18 cellular contexts compared by ENCODE assay signal in genomic region chr9:123115146-123115913, GRCh38.
DNase-seq lines count a peak whose midpoint lies in the region; ATAC-seq, FAIRE-seq and TF ChIP-seq lines count a peak whose summit lies in the region.
"Had no signal": no experiment of that assay in that cellular context is flagged by ENCODE, and none has a peak within 500 bp of the region (broad histone marks: within the 10 kb centered on the region; RNA-seq: fewer than 3 reads in every experiment).

No MANE protein-coding gene starts in this region.

- DNase-seq in activated naive CD8-positive, alpha-beta T cell treated with anti-CD3 and anti-CD28 coated beads, Interleukin-2, amount 50 U/mL, for 24 hours = no peak
- DNase-seq in CD4-positive, CD25-positive, alpha-beta regulatory T cell = no peak
- no peak for DNase-seq in GM12878 (ENCODE audit: low read depth, low spot score)
- DNase-seq in activated CD8-positive, alpha-beta memory T cell treated with anti-CD3 and anti-CD28 coated beads, Interleukin-2, amount 50 U/mL, for 4 hours = no peak
- DNase-seq: EL, GOT3, HFFc6, Karpas-422, MM.1S, NCI-H1092 treated with DMSO at 0.1 percent for 48 hours, NCI-H1694 treated with DMSO at 0.1 percent for 48 hours, NCI-H2107, NCI-H524 had no signal

- no peaks in the 10 kb centered on the region for H3K9me3 Mint-ChIP-seq in activated naive CD8-positive, alpha-beta T cell (ENCODE audit: low read depth)
- H3K9me3 Mint-ChIP-seq in activated naive CD8-positive, alpha-beta T cell treated with anti-CD3 and anti-CD28 coated beads, Interleukin-2, amount 50 U/mL, for 24 hours = no peaks in the 10 kb centered on the region
- H3K9me3 Mint-ChIP-seq in CD4-positive, CD25-positive, alpha-beta regulatory T cell = no peaks in the 10 kb centered on the region
- H3K9me3 Mint-ChIP-seq in stimulated activated memory B cell treated with anti-CD40 and anti-IgM and Interleukin-4, amounts not matched to agents 10 μg/mL and 1 μg/mL and 100 μg/mL, for 72 hours = no peaks in the 10 kb centered on the region
- H3K9me3 Mint-ChIP-seq: HFFc6 had no signal

- TF ChIP-seq EP300 in GM12878 (IDR thresholded peaks at IDR 0.05; ENCODE audit: borderline replicate concordance in 1 of 2, control insufficient read depth in 1 of 2, low read depth in 2 of 2, low read length in 2 of 2) = no peak

- H3K9me3 ChIP-seq in CD4-positive, CD25-positive, alpha-beta regulatory T cell (ENCODE audit: control insufficient read depth in 2 of 2, low read length in 2 of 2) = no peaks in the 10 kb centered on the region
- no peaks in the 10 kb centered on the region for H3K9me3 ChIP-seq in GM12878 (replicated peaks; ENCODE audit: control insufficient read depth, insufficient read depth, low read length)

- no peak for FAIRE-seq in GM12878 (lab: Jason Lieb, UNC)
- FAIRE-seq: A204.1 had no signal

- RAD21 ChIA-PET in GM12878 (lab: Charles Lee; ENCODE audit: unreplicated experiment) = interaction anchor here (1.2 kb wide), 1 partner anchor 235 kb away, joined by 5 read pairs; no protein-coding TSS in a partner anchor

- H3K4me1 Mint-ChIP-seq in activated naive CD8-positive, alpha-beta T cell (ENCODE audit: low read depth) = peaks cover 18% of the 10 kb centered on the region
- peaks cover 5% of the 10 kb centered on the region for H3K4me1 Mint-ChIP-seq in activated naive CD8-positive, alpha-beta T cell treated with anti-CD3 and anti-CD28 coated beads, Interleukin-2, amount 50 U/mL, for 24 hours
- peaks cover 0 to 22% (median 6%) of the 10 kb centered on the region in 4 donors for H3K4me1 Mint-ChIP-seq in CD4-positive, CD25-positive, alpha-beta regulatory T cell
- peaks cover 20% of the 10 kb centered on the region for H3K4me1 Mint-ChIP-seq in stimulated activated memory B cell treated with anti-CD40 and anti-IgM and Interleukin-4, amounts not matched to agents 10 μg/mL and 1 μg/mL and 100 μg/mL, for 72 hours

- CTCF ChIA-PET in GM12878 (lab: Yijun Ruan, JAX) = interaction anchor here (1.0 kb wide), 1 partner anchor 234 kb away, joined by 4 read pairs; no protein-coding TSS in a partner anchor

- H3K4me3 Mint-ChIP-seq in activated naive CD8-positive, alpha-beta T cell = no peak overlapping the region
- no peak overlapping the region for H3K4me3 Mint-ChIP-seq in activated naive CD8-positive, alpha-beta T cell treated with anti-CD3 and anti-CD28 coated beads, Interleukin-2, amount 50 U/mL, for 24 hours
- no peak overlapping the region for H3K4me3 Mint-ChIP-seq in CD4-positive, CD25-positive, alpha-beta regulatory T cell
- no peak overlapping the region for H3K4me3 Mint-ChIP-seq in stimulated activated memory B cell treated with anti-CD40 and anti-IgM and Interleukin-4, amounts not matched to agents 10 μg/mL and 1 μg/mL and 100 μg/mL, for 72 hours
- H3K4me3 Mint-ChIP-seq: HFFc6 had no signal

- no peak overlapping the region for H3K4me3 ChIP-seq in CD4-positive, CD25-positive, alpha-beta regulatory T cell (ENCODE audit: low read depth, low read length)
- H3K4me3 ChIP-seq in GM12878 = no peak overlapping the region

- BruUV-seq in GM12878 (replicated peaks; lab: Mats Ljungman, UMichigan) = no TSS peak

- H3K27ac ChIP-seq in CD4-positive, CD25-positive, alpha-beta regulatory T cell (ENCODE audit: insufficient read depth, low read length, poor library complexity, severe bottlenecking) = no peak overlapping the region
- H3K27ac ChIP-seq in GM12878 (ENCODE audit: control insufficient read depth, insufficient read depth) = no peak overlapping the region

- intact Hi-C loops in GM12878 (cut with micrococcal nuclease; ENCODE audit: unreplicated experiment) = no loop called here

- no peak for TF ChIP-seq RAD21 in GM12878 (IDR thresholded peaks at IDR 0.05; ENCODE audit: insufficient read depth, low read depth, low read length)

- no peaks in the 10 kb centered on the region for H3K27me3 Mint-ChIP-seq in activated naive CD8-positive, alpha-beta T cell
- H3K27me3 Mint-ChIP-seq in activated naive CD8-positive, alpha-beta T cell treated with anti-CD3 and anti-CD28 coated beads, Interleukin-2, amount 50 U/mL, for 24 hours = no peaks in the 10 kb centered on the region
- no peaks in the 10 kb centered on the region for H3K27me3 Mint-ChIP-seq in CD4-positive, CD25-positive, alpha-beta regulatory T cell
- H3K27me3 Mint-ChIP-seq in stimulated activated memory B cell treated with anti-CD40 and anti-IgM and Interleukin-4, amounts not matched to agents 10 μg/mL and 1 μg/mL and 100 μg/mL, for 72 hours = no peaks in the 10 kb centered on the region

- H3K27ac Mint-ChIP-seq in activated naive CD8-positive, alpha-beta T cell = peak overlapping the region; percentile 5
- no peak overlapping the region for H3K27ac Mint-ChIP-seq in activated naive CD8-positive, alpha-beta T cell treated with anti-CD3 and anti-CD28 coated beads, Interleukin-2, amount 50 U/mL, for 24 hours
- peak overlapping the region in 2 of 3 donors; percentile 54 to 70 for H3K27ac Mint-ChIP-seq in CD4-positive, CD25-positive, alpha-beta regulatory T cell
- H3K27ac Mint-ChIP-seq in stimulated activated memory B cell treated with anti-CD40 and anti-IgM and Interleukin-4, amounts not matched to agents 10 μg/mL and 1 μg/mL and 100 μg/mL, for 72 hours = peak overlapping the region; percentile 68
- H3K27ac Mint-ChIP-seq: HFFc6 had no signal

- H3K9ac ChIP-seq in GM12878 (ENCODE audit: control insufficient read depth, insufficient read depth, low read length) = no peak overlapping the region

- no peak overlapping the region for H2AFZ ChIP-seq in GM12878 (ENCODE audit: control insufficient read depth, low read depth, low read length)

- in situ Hi-C loops in GM12878 (cut with MboI) = no loop called here

- no peaks in the 10 kb centered on the region for H3K79me2 ChIP-seq in GM12878 (ENCODE audit: control insufficient read depth, insufficient read depth, low read length)

- ATAC-seq in activated naive CD8-positive, alpha-beta T cell treated with anti-CD3 and anti-CD28 coated beads, Interleukin-2, amount 50 U/mL, for 24 hours = no peak
- ATAC-seq in CD4-positive, CD25-positive, alpha-beta regulatory T cell (ENCODE audit: low read depth in 2 of 2) = no peak
- ATAC-seq in GM12878 (no peak), HG02678 (IDR thresholded peaks at IDR 0.05; ENCODE audit: unreplicated experiment) (no peak), HG03097 (IDR thresholded peaks at IDR 0.05; ENCODE audit: low FRiP score, unreplicated experiment) (no peak)
- ATAC-seq in stimulated activated memory B cell treated with anti-CD40 and anti-IgM and Interleukin-4, amounts not matched to agents 10 μg/mL and 1 μg/mL and 100 μg/mL, for 72 hours = no peak

- no peak for TF ChIP-seq CTCF in GM12878 (IDR thresholded peaks at IDR 0.05 in 2 of 3, conservative IDR thresholded peaks at IDR 0.05 in 1 of 3; ENCODE audit: control insufficient read depth in 2 of 3, extremely low read depth in 1 of 3, insufficient read depth in 1 of 3, low read depth in 3 of 3, low read length in 3 of 3)

- POLR2A ChIA-PET in GM12878 (lab: Charles Lee) = no interaction called here

- no peak overlapping the region for H3K4me2 ChIP-seq in GM12878 (ENCODE audit: control insufficient read depth, insufficient read depth)

- SMC1A ChIA-PET in GM12878 (lab: Charles Lee; ENCODE audit: uncharacterized antibody, unreplicated experiment) = no interaction called here

- H3K4me1 ChIP-seq in CD4-positive, CD25-positive, alpha-beta regulatory T cell (ENCODE audit: control insufficient read depth, insufficient read depth, low read length, poor library complexity, severe bottlenecking) = peaks cover 9% of the 10 kb centered on the region
- no peaks in the 10 kb centered on the region for H3K4me1 ChIP-seq in GM12878 (ENCODE audit: control insufficient read depth, insufficient read depth, low read length)

- no peaks in the 10 kb centered on the region for H4K20me1 ChIP-seq in GM12878 (ENCODE audit: control insufficient read depth, insufficient read depth)

- no peaks in the 10 kb centered on the region for H3K27me3 ChIP-seq in CD4-positive, CD25-positive, alpha-beta regulatory T cell (ENCODE audit: control insufficient read depth, insufficient read depth, low read length)
- H3K27me3 ChIP-seq in GM12878 (replicated peaks in 1 of 2; ENCODE audit: control insufficient read depth in 2 of 2, insufficient read depth in 2 of 2, low read length in 1 of 2) = no peaks in the 10 kb centered on the region

- H3K36me3 Mint-ChIP-seq in activated naive CD8-positive, alpha-beta T cell = peaks cover 2% of the 10 kb centered on the region
- H3K36me3 Mint-ChIP-seq in activated naive CD8-positive, alpha-beta T cell treated with anti-CD3 and anti-CD28 coated beads, Interleukin-2, amount 50 U/mL, for 24 hours (ENCODE audit: low read depth) = peaks cover 6% of the 10 kb centered on the region
- H3K36me3 Mint-ChIP-seq in CD4-positive, CD25-positive, alpha-beta regulatory T cell = peaks cover 23% of the 10 kb centered on the region
- peaks cover 33% of the 10 kb centered on the region for H3K36me3 Mint-ChIP-seq in stimulated activated memory B cell treated with anti-CD40 and anti-IgM and Interleukin-4, amounts not matched to agents 10 μg/mL and 1 μg/mL and 100 μg/mL, for 72 hours

- peak; percentile 13; the same call in 1 of the 2 replicates for TF ChIP-seq POLR2A in GM12878 (IDR thresholded peaks at IDR 0.05; ENCODE audit: low read depth, low read length)

- peaks cover 5% of the 10 kb centered on the region for H3K36me3 ChIP-seq in CD4-positive, CD25-positive, alpha-beta regulatory T cell (ENCODE audit: control insufficient read depth, insufficient read depth, low read length)
- peaks cover 25 to 28% of the 10 kb centered on the region in 2 experiments for H3K36me3 ChIP-seq in GM12878 (ENCODE audit: control insufficient read depth in 2 of 2, insufficient read depth in 2 of 2, low read length in 1 of 2)

- WGBS in GM12878 (ENCODE audit: insufficient coverage, insufficient replicate concordance, low lambda C conversion rate, missing lambda C conversion rate) = 94% methylated on average over 15 of the region's 16 CpGs

TF ChIP-seq in GM12878, 131 proteins besides CTCF, POLR2A, EP300 and RAD21 (continues in another document):
- TF ChIP-seq ZNF217 (IDR thresholded peaks at IDR 0.05) (no peak), FOS (IDR thresholded peaks at IDR 0.05; ENCODE audit: borderline replicate concordance, extremely low read depth, insufficient read length) (no peak), DPF2 (IDR thresholded peaks at IDR 0.05) (no peak), CHD1 (IDR thresholded peaks at IDR 0.05; ENCODE audit: low read depth, low read length) (no peak), RELA (IDR thresholded peaks at IDR 0.05; ENCODE audit: borderline replicate concordance, partially characterized antibody) (no peak), SRF (IDR thresholded peaks at IDR 0.05; ENCODE audit: low read depth in 2 of 2, low read length in 2 of 2) (no peak), BACH1 (IDR thresholded peaks at IDR 0.05; ENCODE audit: borderline replicate concordance) (no peak), NR2F1 (conservative IDR thresholded peaks at IDR 0.05) (no peak)
